1 cellular context compared by ENCODE assay signal in genomic region chr21:45279446-45280177, GRCh38.
TF ChIP-seq lines count a peak whose summit lies in the region.

No MANE protein-coding gene starts in this region.

TF ChIP-seq in IMR-90, 13 proteins besides CTCF, POLR2A, EP300 and RAD21:
- TF ChIP-seq SMC3 (IDR thresholded peaks at IDR 0.05; ENCODE audit: low read depth, low read length) (no peak), RCOR1 (IDR thresholded peaks at IDR 0.05; ENCODE audit: insufficient replicate concordance, low read length) (no peak), CHD1 (IDR thresholded peaks at IDR 0.05; ENCODE audit: low read depth, low read length) (no peak), CEBPB (IDR thresholded peaks at IDR 0.05; ENCODE audit: low read depth, low read length) (peak; percentile 25; the same call in 1 of the 2 replicates)
